ENCODE assay signal across 1 cellular context in genomic region chr6:156839591-156840001, GRCh38.
A peak's percentile ranks its signal among the peaks of the same experiment; 100 is the strongest.
TF ChIP-seq lines count a peak whose summit lies in the region.

No MANE protein-coding gene starts in this region.

TF ChIP-seq in K562, 482 proteins besides CTCF, POLR2A, EP300 and RAD21 (continues in another document):
- peak; percentile 77 for TF ChIP-seq CBFA2T3 (IDR thresholded peaks at IDR 0.05)
- TF ChIP-seq MIER1 (IDR thresholded peaks at IDR 0.05; ENCODE audit: low read depth) = no peak
- TF ChIP-seq PHF8 (IDR thresholded peaks at IDR 0.05; ENCODE audit: borderline replicate concordance, low read length) = no peak
- TF ChIP-seq PRMT5 (CRISPR knock-in tag; IDR thresholded peaks at IDR 0.05) = no peak
- TF ChIP-seq MGA (IDR thresholded peaks at IDR 0.05) = peak; percentile 61
- TF ChIP-seq ELF4 (CRISPR knock-in tag; IDR thresholded peaks at IDR 0.05) = no peak
- TF ChIP-seq CBFA2T2 (conservative IDR thresholded peaks at IDR 0.05) = peak; percentile 48
- TF ChIP-seq SMARCA4 (IDR thresholded peaks at IDR 0.05) = peak; percentile 44; the same call in 1 of the 2 replicates
- TF ChIP-seq RBBP5 (IDR thresholded peaks at IDR 0.05; ENCODE audit: borderline replicate concordance, insufficient read depth, low read length, poor library complexity, severe bottlenecking) = peak; percentile 34
- no peak for TF ChIP-seq PBX2 (CRISPR knock-in tag; IDR thresholded peaks at IDR 0.05; ENCODE audit: low read depth)
- TF ChIP-seq PBX2 (tag; conservative IDR thresholded peaks at IDR 0.05; ENCODE audit: low read depth) = no peak
- TF ChIP-seq TAL1 (IDR thresholded peaks at IDR 0.05) = peak; percentile 37
- no peak for TF ChIP-seq TCFL5 (CRISPR knock-in tag; conservative IDR thresholded peaks at IDR 0.05)
- peak; percentile 68 for TF ChIP-seq ARID1B (IDR thresholded peaks at IDR 0.05)
- peak; percentile 37 to 68; a peak in 3 of 4 replicates for TF ChIP-seq NRF1 (conservative IDR thresholded peaks at IDR 0.05 in 1 of 2, IDR thresholded peaks at IDR 0.05 in 1 of 2)
- TF ChIP-seq HDAC2 (IDR thresholded peaks at IDR 0.05) = peak; percentile 68
- peak; percentile 17; the same call in 1 of the 2 replicates for TF ChIP-seq CREM (IDR thresholded peaks at IDR 0.05; ENCODE audit: low read depth)
- no peak for TF ChIP-seq ZNF174 (CRISPR knock-in tag; IDR thresholded peaks at IDR 0.05)
- no peak for TF ChIP-seq CLOCK (CRISPR knock-in tag; IDR thresholded peaks at IDR 0.05; ENCODE audit: borderline replicate concordance)
- TF ChIP-seq AFF1 (IDR thresholded peaks at IDR 0.05; ENCODE audit: low read depth in 1 of 2, partially characterized antibody in 2 of 2) = peak in 1 of 2 experiments; percentile 23
- TF ChIP-seq ZNF212 (CRISPR knock-in tag; IDR thresholded peaks at IDR 0.05) = no peak
- no peak for TF ChIP-seq NR3C1 (CRISPR knock-in tag; IDR thresholded peaks at IDR 0.05)
- TF ChIP-seq CREB1 (IDR thresholded peaks at IDR 0.05) = 0 out of 2 replicates have a peak, but pooled peaks have one; percentile 20
- TF ChIP-seq CREB1 (CRISPR knock-in tag; IDR thresholded peaks at IDR 0.05) = 0 out of 2 replicates have a peak, but pooled peaks have one; percentile 28
- no peak for TF ChIP-seq HSF4 (CRISPR knock-in tag; IDR thresholded peaks at IDR 0.05; ENCODE audit: borderline replicate concordance)
- TF ChIP-seq ZZZ3 (IDR thresholded peaks at IDR 0.05) = no peak
- TF ChIP-seq HES1 (IDR thresholded peaks at IDR 0.05; ENCODE audit: low read depth) = no peak
- peak; percentile 63 for TF ChIP-seq BHLHE40 (IDR thresholded peaks at IDR 0.05; ENCODE audit: low read length)
- TF ChIP-seq TCF3 (CRISPR knock-in tag; IDR thresholded peaks at IDR 0.05) = peak; percentile 62
- TF ChIP-seq DPF2 (IDR thresholded peaks at IDR 0.05) = peak; percentile 39; the same call in 1 of the 2 replicates
- TF ChIP-seq MAX (CRISPR knock-in tag; IDR thresholded peaks at IDR 0.05) = 0 out of 2 replicates have a peak, but pooled peaks have one; percentile 36
- no peak for TF ChIP-seq ZNF75A (CRISPR knock-in tag; IDR thresholded peaks at IDR 0.05)
- TF ChIP-seq UBTF (IDR thresholded peaks at IDR 0.05; ENCODE audit: borderline replicate concordance in 1 of 2, low read depth in 2 of 2, low read length in 2 of 2) = peak in 1 of 2 experiments; percentile 80; a peak in 1 of 4 replicates
- TF ChIP-seq BCOR (IDR thresholded peaks at IDR 0.05) = no peak
- 0 out of 2 replicates have a peak, but pooled peaks have one; percentile 33 for TF ChIP-seq FOSL1 (tag; conservative IDR thresholded peaks at IDR 0.05)
